In genomic region chr22:45268167-45268957, GRCh38 we compare ENCODE assay signal across 8 cellular contexts.
DNase-seq lines count a peak whose midpoint lies in the region; ATAC-seq, FAIRE-seq and TF ChIP-seq lines count a peak whose summit lies in the region.

No MANE protein-coding gene starts in this region.

- no peaks in the 10 kb centered on the region for H3K9me3 Mint-ChIP-seq in memory B cell

- DNase-seq in ACHN = peak; percentile 35
- peak in 12 of 61 donors; percentile 14 to 63 (median 44) for DNase-seq in caudate nucleus (lab: John Stamatoyannopoulos, UW)
- no peak for DNase-seq in memory B cell (ENCODE audit: low spot score in 2 of 2)
- DNase-seq in urothelium cell line (ENCODE audit: low spot score) = peak; percentile 70
- DNase-seq in stimulated activated CD4-positive, alpha-beta T cell treated with anti-CD3 and anti-CD28 coated beads, Interleukin-12 subunit alpha, Interleukin-12 subunit beta, amount 100 ng/mL, for 4 hours = no peak
- DNase-seq in NCI-H2081 (lab: John Stamatoyannopoulos, UW) = no peak

- no peaks in the 10 kb centered on the region for H3K36me3 Mint-ChIP-seq in memory B cell

- no peaks in the 10 kb centered on the region for H3K9me3 ChIP-seq in OCI-LY1 (ENCODE audit: low read length)

- peaks cover 3% of the 10 kb centered on the region for H3K27me3 Mint-ChIP-seq in memory B cell

- H3K4me3 Mint-ChIP-seq in memory B cell = peak overlapping the region; percentile 83

- H3K79me2 ChIP-seq in OCI-LY1 (ENCODE audit: insufficient read depth, low read length) = no peaks in the 10 kb centered on the region

- no peaks in the 10 kb centered on the region for H3K9me2 ChIP-seq in OCI-LY1 (ENCODE audit: low read depth, low read length)

- H3K27ac ChIP-seq in OCI-LY1 (ENCODE audit: low read depth, low read length, poor library complexity, severe bottlenecking) = no peak overlapping the region
- peak overlapping the region; percentile 44 for H3K27ac ChIP-seq in caudate nucleus (ENCODE audit: low read depth, low read length)

- TF ChIP-seq CTCF in OCI-LY1 (IDR thresholded peaks at IDR 0.05; ENCODE audit: low read length) = no peak

- no peak overlapping the region for H3K27ac Mint-ChIP-seq in memory B cell

- ATAC-seq in GM19025 (IDR thresholded peaks at IDR 0.05; ENCODE audit: low read depth, unreplicated experiment) (peak; percentile 8), memory B cell (ENCODE audit: low read depth) (peak; percentile 14)

- H4K20me1 ChIP-seq in OCI-LY1 (ENCODE audit: insufficient read depth, low read length) = no peaks in the 10 kb centered on the region

- FAIRE-seq in urothelium cell line (lab: Jason Lieb, UNC) = peak; percentile 65

- H3K4me3 ChIP-seq in OCI-LY1 (ENCODE audit: low read depth, low read length, poor library complexity, severe bottlenecking) = peak overlapping the region; percentile 51

- H3K4me2 ChIP-seq in OCI-LY1 (ENCODE audit: low read length) = peak overlapping the region; percentile 68

- no peaks in the 10 kb centered on the region for H3K36me3 ChIP-seq in OCI-LY1 (ENCODE audit: insufficient read depth, low read length)

- peaks cover 16% of the 10 kb centered on the region for H3K4me1 ChIP-seq in OCI-LY1 (ENCODE audit: insufficient read depth, low read length, severe bottlenecking)

- in situ Hi-C loops in ACHN (cut with HindIII; ENCODE audit: low pct_ligation_motif_present, low pct_unique_long_range_greater_than_20kb, low sequenced_read_pairs) = no loop called here

- no peaks in the 10 kb centered on the region for H3K27me3 ChIP-seq in OCI-LY1 (ENCODE audit: insufficient read depth, low read length)

- H2AFZ ChIP-seq in OCI-LY1 (ENCODE audit: low read length) = no peak overlapping the region

- H3K9ac ChIP-seq in OCI-LY1 (ENCODE audit: low read length) = peak overlapping the region; percentile 37; the same call in 1 of the 2 replicates

- no peaks in the 10 kb centered on the region for H3F3A ChIP-seq in OCI-LY1 (ENCODE audit: insufficient read depth, low read length)

- peaks cover 16% of the 10 kb centered on the region for H3K4me1 Mint-ChIP-seq in memory B cell

Comparison
In these comparisons a context has a peak if more than half of its experiments do, and no peak if none do; other contexts are left out.
1. DNase-seq: peak in ACHN (single experiment) and urothelium cell line (single experiment); none in memory B cell (0 of 2), stimulated activated CD4-positive, alpha-beta T cell treated with anti-CD3 and anti-CD28 coated beads, Interleukin-12 subunit alpha, Interleukin-12 subunit beta, amount 100 ng/mL, for 4 hours (single experiment) and NCI-H2081 (0 of 2).